3 cellular contexts compared by ENCODE assay signal in genomic region chr19:30968210-30968609, GRCh38.
TF ChIP-seq lines count a peak whose summit lies in the region.

No MANE protein-coding gene starts in this region.

TF ChIP-seq in SK-N-SH, 30 proteins besides CTCF, POLR2A, EP300 and RAD21 (continued from another document):
- no peak for TF ChIP-seq TAF1 (IDR thresholded peaks at IDR 0.05; ENCODE audit: borderline replicate concordance, low read depth, low read length)
- TF ChIP-seq MXI1 (IDR thresholded peaks at IDR 0.05; ENCODE audit: low read depth, low read length): no peak
- no peak for TF ChIP-seq NRF1 (IDR thresholded peaks at IDR 0.05; ENCODE audit: low read depth, low read length)
TF ChIP-seq in SK-N-SH: peak in this region for 0.

TF ChIP-seq in SK-N-SH treated with all-trans-retinoic acid at 6 μM for 48 hours, 23 proteins besides CTCF, POLR2A, EP300 and RAD21 (continued from another document):
- TF ChIP-seq CSRNP3 (CRISPR knock-in tag; IDR thresholded peaks at IDR 0.05) (no peak), ZNF565 (CRISPR knock-in tag; conservative IDR thresholded peaks at IDR 0.05; ENCODE audit: low read depth) (no peak), SNAI2 (CRISPR knock-in tag; IDR thresholded peaks at IDR 0.05) (no peak), ZNF8 (CRISPR knock-in tag; IDR thresholded peaks at IDR 0.05) (no peak), TSHZ2 (CRISPR knock-in tag; IDR thresholded peaks at IDR 0.05) (no peak), ARNTL (CRISPR knock-in tag; IDR thresholded peaks at IDR 0.05; ENCODE audit: borderline replicate concordance, low read depth) (no peak), POU6F1 (CRISPR knock-in tag; IDR thresholded peaks at IDR 0.05; ENCODE audit: borderline replicate concordance, low read depth) (no peak), PPARA (CRISPR knock-in tag; IDR thresholded peaks at IDR 0.05; ENCODE audit: borderline replicate concordance) (no peak), ESRRG (CRISPR knock-in tag; IDR thresholded peaks at IDR 0.05) (no peak)
TF ChIP-seq in SK-N-SH treated with all-trans-retinoic acid at 6 μM for 48 hours: peak in this region for 0.

TF ChIP-seq in K562, 482 proteins besides CTCF, POLR2A, EP300 and RAD21 (continued from another document):
- no peak for TF ChIP-seq KAT8 (IDR thresholded peaks at IDR 0.05; ENCODE audit: low read depth)
- TF ChIP-seq GABPA (tag; conservative IDR thresholded peaks at IDR 0.05; ENCODE audit: low read depth): no peak
- no peak for TF ChIP-seq BRF2 (IDR thresholded peaks at IDR 0.05; ENCODE audit: borderline replicate concordance, insufficient read depth, insufficient read length)
- TF ChIP-seq ZNF395 (CRISPR knock-in tag; IDR thresholded peaks at IDR 0.05): no peak
